1 cellular context compared by ENCODE assay signal in the genomic region with DNA sequence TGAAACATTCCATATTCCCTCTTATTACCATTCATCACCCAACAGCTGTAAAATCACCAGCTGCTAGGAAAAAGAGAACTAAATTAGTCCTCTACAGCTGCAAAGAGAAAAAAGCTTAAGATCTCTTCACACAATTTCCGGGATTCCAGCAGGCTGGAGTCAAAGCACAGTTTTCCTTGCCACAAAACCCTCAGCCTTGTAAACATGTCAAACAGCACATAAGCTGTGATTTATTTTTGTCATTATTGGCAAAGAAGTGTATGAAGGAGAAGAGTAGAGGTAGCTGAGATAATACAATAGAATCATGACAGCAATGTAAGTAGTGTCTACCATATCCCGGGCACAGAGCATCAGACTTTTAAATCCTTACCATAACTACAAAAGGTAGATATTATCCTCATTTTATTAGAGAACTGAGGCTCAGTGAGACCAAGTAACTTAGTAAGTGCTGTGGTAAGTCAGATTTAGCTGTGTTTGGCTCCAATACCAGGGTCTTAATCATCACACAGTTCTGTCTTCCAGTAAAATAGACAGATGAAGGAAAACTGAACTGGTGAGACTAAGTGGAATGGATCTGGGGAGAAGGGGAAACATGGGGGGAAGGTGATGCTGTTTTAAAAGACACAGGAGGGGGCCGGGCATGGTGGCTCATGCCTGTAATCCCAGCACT.
TF ChIP-seq lines count a peak whose summit lies in the region.

No MANE protein-coding gene starts in this region.

TF ChIP-seq in HEK293, 187 proteins besides CTCF, POLR2A, EP300 and RAD21 (continued from another document):
- TF ChIP-seq, protein P1, sequence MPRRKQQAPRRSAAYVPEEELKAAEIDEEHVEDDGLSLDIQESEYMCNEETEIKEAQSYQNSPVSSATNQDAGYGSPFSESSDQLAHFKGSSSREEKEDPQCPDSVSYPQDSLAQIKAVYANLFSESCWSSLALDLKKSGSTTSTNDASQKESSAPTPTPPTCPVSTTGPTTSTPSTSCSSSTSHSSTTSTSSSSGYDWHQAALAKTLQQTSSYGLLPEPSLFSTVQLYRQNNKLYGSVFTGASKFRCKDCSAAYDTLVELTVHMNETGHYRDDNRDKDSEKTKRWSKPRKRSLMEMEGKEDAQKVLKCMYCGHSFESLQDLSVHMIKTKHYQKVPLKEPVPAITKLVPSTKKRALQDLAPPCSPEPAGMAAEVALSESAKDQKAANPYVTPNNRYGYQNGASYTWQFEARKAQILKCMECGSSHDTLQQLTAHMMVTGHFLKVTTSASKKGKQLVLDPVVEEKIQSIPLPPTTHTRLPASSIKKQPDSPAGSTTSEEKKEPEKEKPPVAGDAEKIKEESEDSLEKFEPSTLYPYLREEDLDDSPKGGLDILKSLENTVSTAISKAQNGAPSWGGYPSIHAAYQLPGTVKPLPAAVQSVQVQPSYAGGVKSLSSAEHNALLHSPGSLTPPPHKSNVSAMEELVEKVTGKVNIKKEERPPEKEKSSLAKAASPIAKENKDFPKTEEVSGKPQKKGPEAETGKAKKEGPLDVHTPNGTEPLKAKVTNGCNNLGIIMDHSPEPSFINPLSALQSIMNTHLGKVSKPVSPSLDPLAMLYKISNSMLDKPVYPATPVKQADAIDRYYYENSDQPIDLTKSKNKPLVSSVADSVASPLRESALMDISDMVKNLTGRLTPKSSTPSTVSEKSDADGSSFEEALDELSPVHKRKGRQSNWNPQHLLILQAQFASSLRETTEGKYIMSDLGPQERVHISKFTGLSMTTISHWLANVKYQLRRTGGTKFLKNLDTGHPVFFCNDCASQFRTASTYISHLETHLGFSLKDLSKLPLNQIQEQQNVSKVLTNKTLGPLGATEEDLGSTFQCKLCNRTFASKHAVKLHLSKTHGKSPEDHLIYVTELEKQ (tag by site-specific recombination; IDR thresholded peaks at IDR 0.05; ENCODE audit: borderline replicate concordance), result 0 out of 2 replicates have a peak, but pooled peaks have one; percentile 53
- TF ChIP-seq ZNF600 (tag by site-specific recombination; IDR thresholded peaks at IDR 0.05) (peak; percentile 63), ZNF571 (tag by site-specific recombination; IDR thresholded peaks at IDR 0.05) (no peak), ZNF654 (tag by site-specific recombination; IDR thresholded peaks at IDR 0.05; ENCODE audit: low read depth) (peak; percentile 10; the same call in 1 of the 2 replicates), ZNF664 (tag by site-specific recombination; IDR thresholded peaks at IDR 0.05) (no peak), TRIM28 (IDR thresholded peaks at IDR 0.05; ENCODE audit: borderline replicate concordance, low read length) (peak; percentile 89), ZNF311 (tag by site-specific recombination; IDR thresholded peaks at IDR 0.05; ENCODE audit: borderline replicate concordance) (no peak), ZBTB1 (tag by site-specific recombination; IDR thresholded peaks at IDR 0.05) (no peak), KLF7 (tag by site-specific recombination; IDR thresholded peaks at IDR 0.05; ENCODE audit: borderline replicate concordance) (no peak), ZNF292 (tag by site-specific recombination; IDR thresholded peaks at IDR 0.05; ENCODE audit: borderline replicate concordance, low read depth) (no peak), ZNF629 (tag by site-specific recombination; IDR thresholded peaks at IDR 0.05) (peak; percentile 69), ZNF561 (tag by site-specific recombination; IDR thresholded peaks at IDR 0.05; ENCODE audit: borderline replicate concordance) (peak; percentile 46; the same call in 1 of the 2 replicates), ZNF549 (tag by site-specific recombination; IDR thresholded peaks at IDR 0.05) (0 out of 2 replicates have a peak, but pooled peaks have one; percentile 9)
- TF ChIP-seq, protein P2, sequence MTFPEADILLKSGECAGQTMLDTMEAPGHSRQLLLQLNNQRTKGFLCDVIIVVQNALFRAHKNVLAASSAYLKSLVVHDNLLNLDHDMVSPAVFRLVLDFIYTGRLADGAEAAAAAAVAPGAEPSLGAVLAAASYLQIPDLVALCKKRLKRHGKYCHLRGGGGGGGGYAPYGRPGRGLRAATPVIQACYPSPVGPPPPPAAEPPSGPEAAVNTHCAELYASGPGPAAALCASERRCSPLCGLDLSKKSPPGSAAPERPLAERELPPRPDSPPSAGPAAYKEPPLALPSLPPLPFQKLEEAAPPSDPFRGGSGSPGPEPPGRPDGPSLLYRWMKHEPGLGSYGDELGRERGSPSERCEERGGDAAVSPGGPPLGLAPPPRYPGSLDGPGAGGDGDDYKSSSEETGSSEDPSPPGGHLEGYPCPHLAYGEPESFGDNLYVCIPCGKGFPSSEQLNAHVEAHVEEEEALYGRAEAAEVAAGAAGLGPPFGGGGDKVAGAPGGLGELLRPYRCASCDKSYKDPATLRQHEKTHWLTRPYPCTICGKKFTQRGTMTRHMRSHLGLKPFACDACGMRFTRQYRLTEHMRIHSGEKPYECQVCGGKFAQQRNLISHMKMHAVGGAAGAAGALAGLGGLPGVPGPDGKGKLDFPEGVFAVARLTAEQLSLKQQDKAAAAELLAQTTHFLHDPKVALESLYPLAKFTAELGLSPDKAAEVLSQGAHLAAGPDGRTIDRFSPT (tag by site-specific recombination; IDR thresholded peaks at IDR 0.05), result no peak
- TF ChIP-seq, protein P3, sequence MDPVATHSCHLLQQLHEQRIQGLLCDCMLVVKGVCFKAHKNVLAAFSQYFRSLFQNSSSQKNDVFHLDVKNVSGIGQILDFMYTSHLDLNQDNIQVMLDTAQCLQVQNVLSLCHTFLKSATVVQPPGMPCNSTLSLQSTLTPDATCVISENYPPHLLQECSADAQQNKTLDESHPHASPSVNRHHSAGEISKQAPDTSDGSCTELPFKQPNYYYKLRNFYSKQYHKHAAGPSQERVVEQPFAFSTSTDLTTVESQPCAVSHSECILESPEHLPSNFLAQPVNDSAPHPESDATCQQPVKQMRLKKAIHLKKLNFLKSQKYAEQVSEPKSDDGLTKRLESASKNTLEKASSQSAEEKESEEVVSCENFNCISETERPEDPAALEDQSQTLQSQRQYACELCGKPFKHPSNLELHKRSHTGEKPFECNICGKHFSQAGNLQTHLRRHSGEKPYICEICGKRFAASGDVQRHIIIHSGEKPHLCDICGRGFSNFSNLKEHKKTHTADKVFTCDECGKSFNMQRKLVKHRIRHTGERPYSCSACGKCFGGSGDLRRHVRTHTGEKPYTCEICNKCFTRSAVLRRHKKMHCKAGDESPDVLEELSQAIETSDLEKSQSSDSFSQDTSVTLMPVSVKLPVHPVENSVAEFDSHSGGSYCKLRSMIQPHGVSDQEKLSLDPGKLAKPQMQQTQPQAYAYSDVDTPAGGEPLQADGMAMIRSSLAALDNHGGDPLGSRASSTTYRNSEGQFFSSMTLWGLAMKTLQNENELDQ (tag by site-specific recombination; IDR thresholded peaks at IDR 0.05; ENCODE audit: low read depth), result no peak
